Comparison of ENCODE assay signal across 1 cellular context in genomic region chr16:67993207-67994036, GRCh38.
TF ChIP-seq lines count a peak whose summit lies in the region.

No MANE protein-coding gene starts in this region.

TF ChIP-seq in GM12878, 131 proteins besides CTCF, POLR2A, EP300 and RAD21 (continued from another document):
- TF ChIP-seq, protein P1, sequence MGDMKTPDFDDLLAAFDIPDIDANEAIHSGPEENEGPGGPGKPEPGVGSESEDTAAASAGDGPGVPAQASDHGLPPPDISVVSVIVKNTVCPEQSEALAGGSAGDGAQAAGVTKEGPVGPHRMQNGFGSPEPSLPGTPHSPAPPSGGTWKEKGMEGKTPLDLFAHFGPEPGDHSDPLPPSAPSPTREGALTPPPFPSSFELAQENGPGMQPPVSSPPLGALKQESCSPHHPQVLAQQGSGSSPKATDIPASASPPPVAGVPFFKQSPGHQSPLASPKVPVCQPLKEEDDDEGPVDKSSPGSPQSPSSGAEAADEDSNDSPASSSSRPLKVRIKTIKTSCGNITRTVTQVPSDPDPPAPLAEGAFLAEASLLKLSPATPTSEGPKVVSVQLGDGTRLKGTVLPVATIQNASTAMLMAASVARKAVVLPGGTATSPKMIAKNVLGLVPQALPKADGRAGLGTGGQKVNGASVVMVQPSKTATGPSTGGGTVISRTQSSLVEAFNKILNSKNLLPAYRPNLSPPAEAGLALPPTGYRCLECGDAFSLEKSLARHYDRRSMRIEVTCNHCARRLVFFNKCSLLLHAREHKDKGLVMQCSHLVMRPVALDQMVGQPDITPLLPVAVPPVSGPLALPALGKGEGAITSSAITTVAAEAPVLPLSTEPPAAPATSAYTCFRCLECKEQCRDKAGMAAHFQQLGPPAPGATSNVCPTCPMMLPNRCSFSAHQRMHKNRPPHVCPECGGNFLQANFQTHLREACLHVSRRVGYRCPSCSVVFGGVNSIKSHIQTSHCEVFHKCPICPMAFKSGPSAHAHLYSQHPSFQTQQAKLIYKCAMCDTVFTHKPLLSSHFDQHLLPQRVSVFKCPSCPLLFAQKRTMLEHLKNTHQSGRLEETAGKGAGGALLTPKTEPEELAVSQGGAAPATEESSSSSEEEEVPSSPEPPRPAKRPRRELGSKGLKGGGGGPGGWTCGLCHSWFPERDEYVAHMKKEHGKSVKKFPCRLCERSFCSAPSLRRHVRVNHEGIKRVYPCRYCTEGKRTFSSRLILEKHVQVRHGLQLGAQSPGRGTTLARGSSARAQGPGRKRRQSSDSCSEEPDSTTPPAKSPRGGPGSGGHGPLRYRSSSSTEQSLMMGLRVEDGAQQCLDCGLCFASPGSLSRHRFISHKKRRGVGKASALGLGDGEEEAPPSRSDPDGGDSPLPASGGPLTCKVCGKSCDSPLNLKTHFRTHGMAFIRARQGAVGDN (IDR thresholded peaks at IDR 0.05): peak; percentile 43; the same call in 1 of the 2 replicates
- TF ChIP-seq ZNF622 (IDR thresholded peaks at IDR 0.05): no peak
- no peak for TF ChIP-seq ZNF274 (IDR thresholded peaks at IDR 0.05; ENCODE audit: insufficient read depth, insufficient read length)
- TF ChIP-seq FOXK2 (IDR thresholded peaks at IDR 0.05): no peak
- TF ChIP-seq, protein P2, sequence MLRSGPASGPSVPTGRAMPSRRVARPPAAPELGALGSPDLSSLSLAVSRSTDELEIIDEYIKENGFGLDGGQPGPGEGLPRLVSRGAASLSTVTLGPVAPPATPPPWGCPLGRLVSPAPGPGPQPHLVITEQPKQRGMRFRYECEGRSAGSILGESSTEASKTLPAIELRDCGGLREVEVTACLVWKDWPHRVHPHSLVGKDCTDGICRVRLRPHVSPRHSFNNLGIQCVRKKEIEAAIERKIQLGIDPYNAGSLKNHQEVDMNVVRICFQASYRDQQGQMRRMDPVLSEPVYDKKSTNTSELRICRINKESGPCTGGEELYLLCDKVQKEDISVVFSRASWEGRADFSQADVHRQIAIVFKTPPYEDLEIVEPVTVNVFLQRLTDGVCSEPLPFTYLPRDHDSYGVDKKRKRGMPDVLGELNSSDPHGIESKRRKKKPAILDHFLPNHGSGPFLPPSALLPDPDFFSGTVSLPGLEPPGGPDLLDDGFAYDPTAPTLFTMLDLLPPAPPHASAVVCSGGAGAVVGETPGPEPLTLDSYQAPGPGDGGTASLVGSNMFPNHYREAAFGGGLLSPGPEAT (IDR thresholded peaks at IDR 0.05; ENCODE audit: low read depth): 0 out of 2 replicates have a peak, but pooled peaks have one; percentile 12
- TF ChIP-seq IRF4 (IDR thresholded peaks at IDR 0.05; ENCODE audit: low read depth, low read length): 0 out of 2 replicates have a peak, but pooled peaks have one; percentile 29
- no peak for TF ChIP-seq BCL3 (IDR thresholded peaks at IDR 0.05; ENCODE audit: borderline replicate concordance, insufficient read depth, low read depth, low read length, poor library complexity, severe bottlenecking)
- no peak for TF ChIP-seq BRCA1 (IDR thresholded peaks at IDR 0.05; ENCODE audit: low read depth, low read length)
- TF ChIP-seq ZNF207 (IDR thresholded peaks at IDR 0.05; ENCODE audit: borderline replicate concordance): peak; percentile 91; the same call in 1 of the 2 replicates
